ENCODE assay signal across 1 cellular context in the genomic region with DNA sequence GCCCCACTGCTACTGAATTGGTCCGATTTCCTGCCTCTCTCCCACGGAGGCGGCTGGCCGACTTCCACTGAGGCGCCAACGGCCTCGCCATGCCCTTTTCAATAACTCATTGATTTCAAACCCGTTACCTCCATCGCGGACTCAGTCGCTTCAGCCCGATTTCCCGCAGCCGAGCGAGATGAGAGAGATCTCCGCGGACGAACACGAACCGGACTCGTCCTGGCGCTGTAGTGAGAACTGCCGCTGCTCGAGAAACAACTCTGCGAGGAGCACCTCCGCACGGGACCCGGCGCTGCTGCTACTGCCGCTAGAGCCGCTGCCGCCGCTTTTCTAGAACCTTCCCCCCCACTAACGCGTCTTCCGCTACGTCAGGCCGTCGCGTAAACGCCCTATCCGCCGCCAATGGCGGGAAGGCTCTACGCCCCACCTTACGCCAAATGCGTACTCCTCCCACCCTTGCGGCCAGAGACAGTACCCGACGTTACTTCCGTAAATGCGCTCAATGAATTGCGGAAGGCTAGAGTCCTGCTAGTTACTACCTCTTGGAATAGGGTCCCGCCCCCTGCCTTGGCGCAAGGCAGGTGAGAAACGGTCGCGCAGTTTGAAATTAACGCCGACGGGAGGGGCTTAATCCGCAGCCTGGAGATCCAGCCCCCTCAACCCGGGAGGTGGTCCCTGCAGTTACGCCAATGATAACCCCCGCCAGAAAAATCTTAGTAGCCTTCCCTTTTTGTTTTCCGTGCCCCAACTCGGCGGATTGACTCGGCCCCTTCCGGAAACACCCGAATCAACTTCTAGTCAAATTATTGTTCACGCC.
A peak's percentile ranks its signal among the peaks of the same experiment; 100 is the strongest.
TF ChIP-seq lines count a peak whose summit lies in the region.

TSS of gene HNRNPA2B1 (minus strand) at position 303 of the 817 bp plus-strand sequence. CDS start at position 134, 169 bp downstream.

TF ChIP-seq in HepG2, 621 proteins besides CTCF, POLR2A, EP300 and RAD21 (continued from another document and continues in another):
- peak; percentile 15; the same call in 1 of the 2 replicates for TF ChIP-seq ZNF609 (CRISPR knock-in tag; IDR thresholded peaks at IDR 0.05; ENCODE audit: borderline replicate concordance)
- TF ChIP-seq, protein P1, sequence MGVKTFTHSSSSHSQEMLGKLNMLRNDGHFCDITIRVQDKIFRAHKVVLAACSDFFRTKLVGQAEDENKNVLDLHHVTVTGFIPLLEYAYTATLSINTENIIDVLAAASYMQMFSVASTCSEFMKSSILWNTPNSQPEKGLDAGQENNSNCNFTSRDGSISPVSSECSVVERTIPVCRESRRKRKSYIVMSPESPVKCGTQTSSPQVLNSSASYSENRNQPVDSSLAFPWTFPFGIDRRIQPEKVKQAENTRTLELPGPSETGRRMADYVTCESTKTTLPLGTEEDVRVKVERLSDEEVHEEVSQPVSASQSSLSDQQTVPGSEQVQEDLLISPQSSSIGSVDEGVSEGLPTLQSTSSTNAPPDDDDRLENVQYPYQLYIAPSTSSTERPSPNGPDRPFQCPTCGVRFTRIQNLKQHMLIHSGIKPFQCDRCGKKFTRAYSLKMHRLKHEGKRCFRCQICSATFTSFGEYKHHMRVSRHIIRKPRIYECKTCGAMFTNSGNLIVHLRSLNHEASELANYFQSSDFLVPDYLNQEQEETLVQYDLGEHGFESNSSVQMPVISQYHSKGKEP (CRISPR knock-in tag; IDR thresholded peaks at IDR 0.05), result 0 out of 2 replicates have a peak, but pooled peaks have one; percentile 79
- TF ChIP-seq TAF1 (CRISPR knock-in tag; IDR thresholded peaks at IDR 0.05), result peak; percentile 97
- peak; percentile 18; the same call in 1 of the 2 replicates for TF ChIP-seq GFI1 (CRISPR knock-in tag; IDR thresholded peaks at IDR 0.05; ENCODE audit: borderline replicate concordance)
- no peak for TF ChIP-seq ZBTB4 (CRISPR knock-in tag; IDR thresholded peaks at IDR 0.05; ENCODE audit: borderline replicate concordance)
- 0 out of 2 replicates have a peak, but pooled peaks have one; percentile 32 for TF ChIP-seq ZBTB42 (CRISPR knock-in tag; IDR thresholded peaks at IDR 0.05)
- TF ChIP-seq HCFC1 (IDR thresholded peaks at IDR 0.05; ENCODE audit: low read depth, low read length), result no peak
- no peak for TF ChIP-seq PCBP1 (IDR thresholded peaks at IDR 0.05; ENCODE audit: borderline replicate concordance, low read depth, low read length)
- TF ChIP-seq, protein P2, sequence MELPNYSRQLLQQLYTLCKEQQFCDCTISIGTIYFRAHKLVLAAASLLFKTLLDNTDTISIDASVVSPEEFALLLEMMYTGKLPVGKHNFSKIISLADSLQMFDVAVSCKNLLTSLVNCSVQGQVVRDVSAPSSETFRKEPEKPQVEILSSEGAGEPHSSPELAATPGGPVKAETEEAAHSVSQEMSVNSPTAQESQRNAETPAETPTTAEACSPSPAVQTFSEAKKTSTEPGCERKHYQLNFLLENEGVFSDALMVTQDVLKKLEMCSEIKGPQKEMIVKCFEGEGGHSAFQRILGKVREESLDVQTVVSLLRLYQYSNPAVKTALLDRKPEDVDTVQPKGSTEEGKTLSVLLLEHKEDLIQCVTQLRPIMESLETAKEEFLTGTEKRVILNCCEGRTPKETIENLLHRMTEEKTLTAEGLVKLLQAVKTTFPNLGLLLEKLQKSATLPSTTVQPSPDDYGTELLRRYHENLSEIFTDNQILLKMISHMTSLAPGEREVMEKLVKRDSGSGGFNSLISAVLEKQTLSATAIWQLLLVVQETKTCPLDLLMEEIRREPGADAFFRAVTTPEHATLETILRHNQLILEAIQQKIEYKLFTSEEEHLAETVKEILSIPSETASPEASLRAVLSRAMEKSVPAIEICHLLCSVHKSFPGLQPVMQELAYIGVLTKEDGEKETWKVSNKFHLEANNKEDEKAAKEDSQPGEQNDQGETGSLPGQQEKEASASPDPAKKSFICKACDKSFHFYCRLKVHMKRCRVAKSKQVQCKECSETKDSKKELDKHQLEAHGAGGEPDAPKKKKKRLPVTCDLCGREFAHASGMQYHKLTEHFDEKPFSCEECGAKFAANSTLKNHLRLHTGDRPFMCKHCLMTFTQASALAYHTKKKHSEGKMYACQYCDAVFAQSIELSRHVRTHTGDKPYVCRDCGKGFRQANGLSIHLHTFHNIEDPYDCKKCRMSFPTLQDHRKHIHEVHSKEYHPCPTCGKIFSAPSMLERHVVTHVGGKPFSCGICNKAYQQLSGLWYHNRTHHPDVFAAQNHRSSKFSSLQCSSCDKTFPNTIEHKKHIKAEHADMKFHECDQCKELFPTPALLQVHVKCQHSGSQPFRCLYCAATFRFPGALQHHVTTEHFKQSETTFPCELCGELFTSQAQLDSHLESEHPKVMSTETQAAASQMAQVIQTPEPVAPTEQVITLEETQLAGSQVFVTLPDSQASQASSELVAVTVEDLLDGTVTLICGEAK (IDR thresholded peaks at IDR 0.05), result no peak
- TF ChIP-seq, protein P2 (CRISPR knock-in tag; IDR thresholded peaks at IDR 0.05), result peak; percentile 77
- TF ChIP-seq HDAC2 (CRISPR knock-in tag; IDR thresholded peaks at IDR 0.05), result peak; percentile 58
- no peak for TF ChIP-seq ZC3H13 (CRISPR knock-in tag; IDR thresholded peaks at IDR 0.05)
- TF ChIP-seq ZNF7 (CRISPR knock-in tag; IDR thresholded peaks at IDR 0.05), result 0 out of 2 replicates have a peak, but pooled peaks have one; percentile 35
- no peak; the same call in 1 of the 2 replicates for TF ChIP-seq ZBTB2 (CRISPR knock-in tag; IDR thresholded peaks at IDR 0.05; ENCODE audit: low read depth)
- TF ChIP-seq, protein P3, sequence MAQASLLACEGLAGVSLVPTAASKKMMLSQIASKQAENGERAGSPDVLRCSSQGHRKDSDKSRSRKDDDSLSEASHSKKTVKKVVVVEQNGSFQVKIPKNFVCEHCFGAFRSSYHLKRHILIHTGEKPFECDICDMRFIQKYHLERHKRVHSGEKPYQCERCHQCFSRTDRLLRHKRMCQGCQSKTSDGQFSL (CRISPR knock-in tag; IDR thresholded peaks at IDR 0.05), result peak; percentile 99
- TF ChIP-seq FOXO1 (CRISPR knock-in tag; IDR thresholded peaks at IDR 0.05), result peak; percentile 67; the same call in 1 of the 2 replicates
- no peak for TF ChIP-seq THAP8 (CRISPR knock-in tag; IDR thresholded peaks at IDR 0.05; ENCODE audit: borderline replicate concordance)
- TF ChIP-seq RBFOX2 (IDR thresholded peaks at IDR 0.05; ENCODE audit: low read depth, low read length), result peak; percentile 99
- TF ChIP-seq ZNF343 (CRISPR knock-in tag; IDR thresholded peaks at IDR 0.05), result peak; percentile 95
- no peak for TF ChIP-seq FOSL1 (CRISPR knock-in tag; IDR thresholded peaks at IDR 0.05; ENCODE audit: borderline replicate concordance)
- no peak for TF ChIP-seq ZNF468 (CRISPR knock-in tag; IDR thresholded peaks at IDR 0.05)
- TF ChIP-seq, protein P4, sequence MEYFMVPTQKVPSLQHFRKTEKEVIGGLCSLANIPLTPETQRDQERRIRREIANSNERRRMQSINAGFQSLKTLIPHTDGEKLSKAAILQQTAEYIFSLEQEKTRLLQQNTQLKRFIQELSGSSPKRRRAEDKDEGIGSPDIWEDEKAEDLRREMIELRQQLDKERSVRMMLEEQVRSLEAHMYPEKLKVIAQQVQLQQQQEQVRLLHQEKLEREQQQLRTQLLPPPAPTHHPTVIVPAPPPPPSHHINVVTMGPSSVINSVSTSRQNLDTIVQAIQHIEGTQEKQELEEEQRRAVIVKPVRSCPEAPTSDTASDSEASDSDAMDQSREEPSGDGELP (IDR thresholded peaks at IDR 0.05; ENCODE audit: borderline replicate concordance, low read depth), result no peak
- peak; percentile 54; the same call in 1 of the 2 replicates for TF ChIP-seq DNMT3B (CRISPR knock-in tag; conservative IDR thresholded peaks at IDR 0.05)
